Comparison of ENCODE assay signal across 17 cellular contexts in genomic region chr21:36235058-36235582, GRCh38.
DNase-seq lines count a peak whose midpoint lies in the region; ATAC-seq and TF ChIP-seq lines count a peak whose summit lies in the region.
"Had no signal": no experiment of that assay in that cellular context is flagged by ENCODE, and none has a peak within 500 bp of the region (broad histone marks: within the 10 kb centered on the region; RNA-seq: fewer than 3 reads in every experiment).

No MANE protein-coding gene starts in this region.

- no peaks in the 10 kb centered on the region for H3K9me2 ChIP-seq in MM.1S (replicated peaks; ENCODE audit: insufficient read depth, low read length)

- DNase-seq in A172 (ENCODE audit: low spot score) (peak; percentile 89), NCI-H226 (peak; percentile 66), cardiac muscle cell (ENCODE audit: low read depth in 1 of 2, low spot score in 1 of 2) (peak; percentile 32 to 92), mesendoderm (peak; percentile 83), MM.1S (no peak), GM13976 (ENCODE audit: low spot score) (no peak)
- DNase-seq: ACHN; activated CD4-positive, alpha-beta T cell treated with anti-CD3 and anti-CD28 coated beads, Interleukin-2, amount 10 ng/mL, durations not matched to agents 7 days and 5 days; brain microvascular endothelial cell; CD8-positive, alpha-beta T cell; naive B cell; NCI-H187 treated with DMSO at 0.1 percent for 48 hours; SHP77 treated with DMSO at 0.1 percent for 48 hours; stimulated activated naive CD8-positive, alpha-beta T cell treated with anti-CD3 and anti-CD28 coated beads, Interleukin-15, amount 100 ng/mL, for 72 hours had no signal

- H2AK5ac ChIP-seq in mesendoderm (ENCODE audit: low read length) = no peak overlapping the region

- H4K20me1 ChIP-seq in MM.1S (ENCODE audit: insufficient read depth, low read length) = no peaks in the 10 kb centered on the region

- no peak overlapping the region for H3K18ac ChIP-seq in mesendoderm (ENCODE audit: low read length)

- H3K4me3 ChIP-seq in cardiac muscle cell (no peak overlapping the region), mesendoderm (ENCODE audit: low read length) (no peak overlapping the region), MM.1S (ENCODE audit: low read length) (no peak overlapping the region)
- H3K4me3 ChIP-seq: GM23248 had no signal

- no peak overlapping the region for H2BK120ac ChIP-seq in mesendoderm (ENCODE audit: low read depth, low read length)

- H3K27me3 ChIP-seq in cardiac muscle cell (no peaks in the 10 kb centered on the region), mesendoderm (ENCODE audit: insufficient read depth, low read length, poor library complexity) (no peaks in the 10 kb centered on the region), MM.1S (replicated peaks; ENCODE audit: insufficient read depth, low read length) (no peaks in the 10 kb centered on the region)
- H3K27me3 ChIP-seq: brain microvascular endothelial cell had no signal

- no peak overlapping the region for H2BK15ac ChIP-seq in mesendoderm (replicated peaks; ENCODE audit: low read depth)

- in situ Hi-C loops in GM13976 (cut with MboI; ENCODE audit: low sequenced_read_pairs, unreplicated experiment) = no loop called here

- H3K27ac ChIP-seq in cardiac muscle cell (peak overlapping the region; percentile 92), mesendoderm (ENCODE audit: low read depth, low read length) (no peak overlapping the region), MM.1S (ENCODE audit: low read length) (no peak overlapping the region)
- H3K27ac ChIP-seq: brain microvascular endothelial cell, GM23248 had no signal

- no peak overlapping the region for H3K4me2 ChIP-seq in mesendoderm (ENCODE audit: low read length)
- H3K4me2 ChIP-seq in MM.1S (ENCODE audit: low read depth, low read length) = no peak overlapping the region

- TF ChIP-seq CTCF in cardiac muscle cell (IDR thresholded peaks at IDR 0.05; ENCODE audit: low read depth, low read length) = no peak
- no peak for TF ChIP-seq CTCF in MM.1S (IDR thresholded peaks at IDR 0.05; ENCODE audit: low read length)
- no peak for TF ChIP-seq CTCF in GM13976 (IDR thresholded peaks at IDR 0.05; ENCODE audit: borderline replicate concordance, control extremely low read depth, extremely low read depth, insufficient read depth, missing control alignments)

- no peak for ATAC-seq in HG03342 (IDR thresholded peaks at IDR 0.05; ENCODE audit: unreplicated experiment)
- ATAC-seq in GM19452 (IDR thresholded peaks at IDR 0.05; ENCODE audit: unreplicated experiment) = no peak
- ATAC-seq: CD8-positive, alpha-beta T cell had no signal

- no peaks in the 10 kb centered on the region for H3K79me1 ChIP-seq in mesendoderm (ENCODE audit: low read length)

- no peak overlapping the region for H2BK5ac ChIP-seq in mesendoderm (ENCODE audit: low read length)

- WGBS in mesendoderm (ENCODE audit: extremely low coverage, insufficient coverage, low lambda C conversion rate) = no CpG with 5 or more reads among the region's 8 CpGs

- no peaks in the 10 kb centered on the region for H3F3A ChIP-seq in MM.1S (ENCODE audit: insufficient read depth, low read length)

- H3K36me3 ChIP-seq in cardiac muscle cell = no peaks in the 10 kb centered on the region
- H3K36me3 ChIP-seq in mesendoderm (ENCODE audit: control insufficient read depth, insufficient read depth, low read length) = no peaks in the 10 kb centered on the region
- no peaks in the 10 kb centered on the region for H3K36me3 ChIP-seq in MM.1S (replicated peaks; ENCODE audit: insufficient read depth, low read length)
- H3K36me3 ChIP-seq: brain microvascular endothelial cell had no signal

- no peak overlapping the region for H2AFZ ChIP-seq in MM.1S (ENCODE audit: low read length)

- H3K56ac ChIP-seq in mesendoderm (ENCODE audit: low read length) = no peak overlapping the region

- H3K79me2 ChIP-seq in mesendoderm (ENCODE audit: control insufficient read depth, insufficient read depth, low read length) (no peaks in the 10 kb centered on the region), MM.1S (ENCODE audit: low read length) (no peaks in the 10 kb centered on the region)

- H4K5ac ChIP-seq in mesendoderm (ENCODE audit: low read length) = no peak overlapping the region

- peaks cover 19% of the 10 kb centered on the region for H3K4me1 ChIP-seq in cardiac muscle cell (ENCODE audit: low read depth)
- H3K4me1 ChIP-seq in mesendoderm (ENCODE audit: control insufficient read depth, low read depth, low read length) = peaks cover 2% of the 10 kb centered on the region
- no peaks in the 10 kb centered on the region for H3K4me1 ChIP-seq in MM.1S (ENCODE audit: low read length)

- no peak overlapping the region for H3K23ac ChIP-seq in mesendoderm (ENCODE audit: low read length)

- H3K9me3 ChIP-seq in cardiac muscle cell (ENCODE audit: low read depth) = no peaks in the 10 kb centered on the region
- H3K9me3 ChIP-seq in MM.1S (replicated peaks; ENCODE audit: insufficient read depth, low read length) = no peaks in the 10 kb centered on the region

- H4K8ac ChIP-seq in mesendoderm (ENCODE audit: low read depth, low read length) = no peak overlapping the region

- H3K9ac ChIP-seq in mesendoderm (ENCODE audit: low read length) (no peak overlapping the region), MM.1S (ENCODE audit: low read length) (no peak overlapping the region)
- H3K9ac ChIP-seq: GM23248 had no signal

- no peak overlapping the region for H3K4ac ChIP-seq in mesendoderm (ENCODE audit: low read depth, low read length)

Comparison
In these comparisons a context has a peak if more than half of its experiments do, and no peak if none do; other contexts are left out.
1. DNase-seq: peak in A172 (single experiment), NCI-H226 (single experiment), cardiac muscle cell (2 of 2) and mesendoderm (single experiment); none in MM.1S (single experiment) and GM13976 (single experiment).